In the genomic region with DNA sequence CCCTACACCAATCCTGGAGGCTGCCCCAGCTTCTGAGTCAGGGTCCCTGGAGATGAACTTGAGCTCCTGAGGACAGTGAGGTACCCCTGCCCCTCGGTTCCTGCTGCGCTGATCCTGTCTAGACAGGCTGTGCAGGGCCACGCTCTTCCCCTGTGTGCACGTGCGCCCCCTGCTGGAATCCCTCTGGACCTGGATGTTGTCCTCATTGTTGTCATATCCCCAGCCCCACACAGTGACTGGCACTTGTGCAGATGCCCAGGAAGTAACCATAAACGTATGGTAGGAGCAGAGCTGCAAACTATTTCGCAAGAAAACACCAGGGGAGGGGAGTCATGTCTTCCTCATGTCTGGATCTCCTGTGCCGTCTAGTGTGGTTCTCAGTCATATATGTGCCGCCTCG, we compare ENCODE assay signal across 8 cellular contexts.
DNase-seq lines count a peak whose midpoint lies in the region; ATAC-seq, FAIRE-seq and TF ChIP-seq lines count a peak whose summit lies in the region.

No MANE protein-coding gene starts in this region.

- DNase-seq in CMK (ENCODE audit: low read depth) (peak; percentile 5), LNCaP clone FGC (ENCODE audit: low read depth) (no peak), endothelial cell (ENCODE audit: low spot score) (peak; percentile 97), frontal cortex (ENCODE audit: low spot score in 2 of 2) (no peak)
- no peak for DNase-seq in natural killer cell treated with Interleukin-12 subunit alpha and Interleukin-12 subunit beta and Interleukin-15 and Interleukin-18, amount 100 ng/mL, for 72 hours (ENCODE audit: low spot score)

- peak; percentile 57 to 78 for ATAC-seq in natural killer cell treated with Interleukin-12 subunit alpha and Interleukin-12 subunit beta and Interleukin-15 and Interleukin-18, amount 100 ng/mL, for 72 hours
- ATAC-seq in GM19463 (IDR thresholded peaks at IDR 0.05; ENCODE audit: unreplicated experiment) (no peak), HG03196 (IDR thresholded peaks at IDR 0.05; ENCODE audit: unreplicated experiment) (no peak)

- H3K4me1 Mint-ChIP-seq in endothelial cell (ENCODE audit: unreplicated experiment) = no peaks in the 10 kb centered on the region
- H3K4me1 Mint-ChIP-seq in natural killer cell treated with Interleukin-12 subunit alpha and Interleukin-12 subunit beta and Interleukin-15 and Interleukin-18, amount 100 ng/mL, for 72 hours (ENCODE audit: low read depth in 2 of 2) = peaks cover 4 to 5% of the 10 kb centered on the region in 2 donors

- H3K36me3 Mint-ChIP-seq in endothelial cell (ENCODE audit: low read depth, unreplicated experiment) = no peaks in the 10 kb centered on the region
- H3K36me3 Mint-ChIP-seq in natural killer cell treated with Interleukin-12 subunit alpha and Interleukin-12 subunit beta and Interleukin-15 and Interleukin-18, amount 100 ng/mL, for 72 hours = no peaks in the 10 kb centered on the region

- no peak overlapping the region for H3K4me3 ChIP-seq in LNCaP clone FGC (ENCODE audit: low read depth, low read length)
- no peak overlapping the region for H3K4me3 ChIP-seq in WI38 (ENCODE audit: low read depth, low read length)

- no peak overlapping the region for H3K27ac Mint-ChIP-seq in endothelial cell (ENCODE audit: unreplicated experiment)
- no peak overlapping the region for H3K27ac Mint-ChIP-seq in natural killer cell treated with Interleukin-12 subunit alpha and Interleukin-12 subunit beta and Interleukin-15 and Interleukin-18, amount 100 ng/mL, for 72 hours

- no peaks in the 10 kb centered on the region for H3K9me3 Mint-ChIP-seq in endothelial cell (ENCODE audit: unreplicated experiment)
- H3K9me3 Mint-ChIP-seq in natural killer cell treated with Interleukin-12 subunit alpha and Interleukin-12 subunit beta and Interleukin-15 and Interleukin-18, amount 100 ng/mL, for 72 hours = no peaks in the 10 kb centered on the region

- H3K4me3 Mint-ChIP-seq in endothelial cell (ENCODE audit: unreplicated experiment) = no peak overlapping the region
- H3K4me3 Mint-ChIP-seq in natural killer cell treated with Interleukin-12 subunit alpha and Interleukin-12 subunit beta and Interleukin-15 and Interleukin-18, amount 100 ng/mL, for 72 hours = no peak overlapping the region

- TF ChIP-seq CTCF in LNCaP clone FGC (IDR thresholded peaks at IDR 0.05; ENCODE audit: control insufficient read depth, extremely low read depth, insufficient read depth) = peak; percentile 69
- TF ChIP-seq CTCF in WI38 (IDR thresholded peaks at IDR 0.05; ENCODE audit: low read depth, low read length) = 0 out of 2 replicates have a peak, but pooled peaks have one; percentile 11
- TF ChIP-seq CTCF in endothelial cell (IDR thresholded peaks at IDR 0.05; ENCODE audit: unreplicated experiment) = peak; percentile 60

- no peaks in the 10 kb centered on the region for H3K27me3 Mint-ChIP-seq in endothelial cell (ENCODE audit: unreplicated experiment)
- no peaks in the 10 kb centered on the region for H3K27me3 Mint-ChIP-seq in natural killer cell treated with Interleukin-12 subunit alpha and Interleukin-12 subunit beta and Interleukin-15 and Interleukin-18, amount 100 ng/mL, for 72 hours

- FAIRE-seq in frontal cortex (lab: Jason Lieb, UNC) = no peak

Comparison
In these comparisons a context has a peak if more than half of its experiments do, and no peak if none do; other contexts are left out.
1. DNase-seq: peak in CMK (single experiment) and endothelial cell (single experiment); none in LNCaP clone FGC (single experiment), natural killer cell treated with Interleukin-12 subunit alpha and Interleukin-12 subunit beta and Interleukin-15 and Interleukin-18, amount 100 ng/mL, for 72 hours (single experiment) and frontal cortex (0 of 2).
2. CTCF ChIP-seq: peak in every context shown above with its lines; median percentile 69 in LNCaP clone FGC; 60 in endothelial cell; 11 in WI38.
3. ATAC-seq: peak in natural killer cell treated with Interleukin-12 subunit alpha and Interleukin-12 subunit beta and Interleukin-15 and Interleukin-18, amount 100 ng/mL, for 72 hours (2 of 2); none in GM19463 (single experiment) and HG03196 (single experiment).